Comparison of ENCODE assay signal across 26 cellular contexts in genomic region chr5:169411016-169411788, GRCh38.
"Had no signal": no experiment of that assay in that cellular context is flagged by ENCODE, and none has a peak within 500 bp of the region (broad histone marks: within the 10 kb centered on the region; RNA-seq: fewer than 3 reads in every experiment).

No MANE protein-coding gene starts in this region.

- FAIRE-seq: TTC549 had no signal

- DNase-seq: activated B cell treated with CpG ODN at 0.5 μM for 24 hours; activated CD4-positive, alpha-beta T cell treated with anti-CD3 and anti-CD28 coated beads for 1 hour; activated CD4-positive, alpha-beta T cell treated with anti-CD3 and anti-CD28 coated beads, Interleukin-2, amount 10 ng/mL, durations not matched to agents 24 days and 14 days; activated CD4-positive, alpha-beta T cell treated with anti-CD3 and anti-CD28 coated beads, Interleukin-2, amount 50 U/mL, for 48 hours; activated CD8-positive, alpha-beta memory T cell treated with anti-CD3 and anti-CD28 coated beads, Interleukin-2, amount 10 ng/mL, durations not matched to agents 7 days and 5 days; activated effector memory CD4-positive, alpha-beta T cell treated with Interleukin-2 at 50 U/mL for 16 hours; activated naive CD4-positive, alpha-beta T cell; activated T-cell treated with anti-CD3 and anti-CD28 coated beads, Interleukin-2, amount 50 U/mL, for 24 hours; aorta; Karpas-422; MM.1S; NCI-H1105; NCI-H1436; NCI-H1694 treated with DMSO at 0.1 percent for 48 hours; NCI-H2029 treated with DMSO at 0.1 percent for 48 hours; NCI-H345; NCI-H510A; NCI-H526 treated with DMSO at 0.1 percent for 48 hours; Peyer's patch; Right ventricle myocardium superior; T-cell; T-helper 2 cell; T1000 had no signal

- ATAC-seq: activated CD8-positive, alpha-beta memory T cell treated with anti-CD3 and anti-CD28 coated beads, Interleukin-2, amount 10 ng/mL, durations not matched to agents 7 days and 5 days; T-cell had no signal

- H3K27ac ChIP-seq: breast epithelium, Peyer's patch, RWPE1 had no signal
